Comparison of ENCODE assay signal across 1 cellular context in the genomic region with DNA sequence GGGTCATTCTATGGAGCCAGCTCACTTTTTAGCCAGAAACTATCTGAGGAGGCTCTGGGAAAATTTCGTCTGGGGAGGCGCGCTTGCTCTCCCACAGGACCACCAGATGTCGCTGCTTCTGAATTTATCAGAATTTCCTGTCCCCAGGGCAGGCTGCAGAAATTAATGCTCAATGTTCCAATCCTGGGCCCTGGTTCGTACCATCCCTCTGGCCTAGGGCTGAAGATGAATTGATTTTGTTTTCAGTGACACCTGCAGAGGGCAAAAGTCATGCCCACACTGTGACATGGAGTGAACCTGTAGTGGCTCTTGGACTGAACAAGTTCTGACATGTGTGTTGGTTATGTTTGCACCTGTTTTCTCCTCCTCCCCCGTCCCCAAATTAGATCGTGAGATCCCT.
TF ChIP-seq lines count a peak whose summit lies in the region.

No MANE protein-coding gene starts in this region.

TF ChIP-seq in GM23338, 12 proteins besides CTCF, POLR2A, EP300 and RAD21 (continued from another document):
- TF ChIP-seq, protein P1, sequence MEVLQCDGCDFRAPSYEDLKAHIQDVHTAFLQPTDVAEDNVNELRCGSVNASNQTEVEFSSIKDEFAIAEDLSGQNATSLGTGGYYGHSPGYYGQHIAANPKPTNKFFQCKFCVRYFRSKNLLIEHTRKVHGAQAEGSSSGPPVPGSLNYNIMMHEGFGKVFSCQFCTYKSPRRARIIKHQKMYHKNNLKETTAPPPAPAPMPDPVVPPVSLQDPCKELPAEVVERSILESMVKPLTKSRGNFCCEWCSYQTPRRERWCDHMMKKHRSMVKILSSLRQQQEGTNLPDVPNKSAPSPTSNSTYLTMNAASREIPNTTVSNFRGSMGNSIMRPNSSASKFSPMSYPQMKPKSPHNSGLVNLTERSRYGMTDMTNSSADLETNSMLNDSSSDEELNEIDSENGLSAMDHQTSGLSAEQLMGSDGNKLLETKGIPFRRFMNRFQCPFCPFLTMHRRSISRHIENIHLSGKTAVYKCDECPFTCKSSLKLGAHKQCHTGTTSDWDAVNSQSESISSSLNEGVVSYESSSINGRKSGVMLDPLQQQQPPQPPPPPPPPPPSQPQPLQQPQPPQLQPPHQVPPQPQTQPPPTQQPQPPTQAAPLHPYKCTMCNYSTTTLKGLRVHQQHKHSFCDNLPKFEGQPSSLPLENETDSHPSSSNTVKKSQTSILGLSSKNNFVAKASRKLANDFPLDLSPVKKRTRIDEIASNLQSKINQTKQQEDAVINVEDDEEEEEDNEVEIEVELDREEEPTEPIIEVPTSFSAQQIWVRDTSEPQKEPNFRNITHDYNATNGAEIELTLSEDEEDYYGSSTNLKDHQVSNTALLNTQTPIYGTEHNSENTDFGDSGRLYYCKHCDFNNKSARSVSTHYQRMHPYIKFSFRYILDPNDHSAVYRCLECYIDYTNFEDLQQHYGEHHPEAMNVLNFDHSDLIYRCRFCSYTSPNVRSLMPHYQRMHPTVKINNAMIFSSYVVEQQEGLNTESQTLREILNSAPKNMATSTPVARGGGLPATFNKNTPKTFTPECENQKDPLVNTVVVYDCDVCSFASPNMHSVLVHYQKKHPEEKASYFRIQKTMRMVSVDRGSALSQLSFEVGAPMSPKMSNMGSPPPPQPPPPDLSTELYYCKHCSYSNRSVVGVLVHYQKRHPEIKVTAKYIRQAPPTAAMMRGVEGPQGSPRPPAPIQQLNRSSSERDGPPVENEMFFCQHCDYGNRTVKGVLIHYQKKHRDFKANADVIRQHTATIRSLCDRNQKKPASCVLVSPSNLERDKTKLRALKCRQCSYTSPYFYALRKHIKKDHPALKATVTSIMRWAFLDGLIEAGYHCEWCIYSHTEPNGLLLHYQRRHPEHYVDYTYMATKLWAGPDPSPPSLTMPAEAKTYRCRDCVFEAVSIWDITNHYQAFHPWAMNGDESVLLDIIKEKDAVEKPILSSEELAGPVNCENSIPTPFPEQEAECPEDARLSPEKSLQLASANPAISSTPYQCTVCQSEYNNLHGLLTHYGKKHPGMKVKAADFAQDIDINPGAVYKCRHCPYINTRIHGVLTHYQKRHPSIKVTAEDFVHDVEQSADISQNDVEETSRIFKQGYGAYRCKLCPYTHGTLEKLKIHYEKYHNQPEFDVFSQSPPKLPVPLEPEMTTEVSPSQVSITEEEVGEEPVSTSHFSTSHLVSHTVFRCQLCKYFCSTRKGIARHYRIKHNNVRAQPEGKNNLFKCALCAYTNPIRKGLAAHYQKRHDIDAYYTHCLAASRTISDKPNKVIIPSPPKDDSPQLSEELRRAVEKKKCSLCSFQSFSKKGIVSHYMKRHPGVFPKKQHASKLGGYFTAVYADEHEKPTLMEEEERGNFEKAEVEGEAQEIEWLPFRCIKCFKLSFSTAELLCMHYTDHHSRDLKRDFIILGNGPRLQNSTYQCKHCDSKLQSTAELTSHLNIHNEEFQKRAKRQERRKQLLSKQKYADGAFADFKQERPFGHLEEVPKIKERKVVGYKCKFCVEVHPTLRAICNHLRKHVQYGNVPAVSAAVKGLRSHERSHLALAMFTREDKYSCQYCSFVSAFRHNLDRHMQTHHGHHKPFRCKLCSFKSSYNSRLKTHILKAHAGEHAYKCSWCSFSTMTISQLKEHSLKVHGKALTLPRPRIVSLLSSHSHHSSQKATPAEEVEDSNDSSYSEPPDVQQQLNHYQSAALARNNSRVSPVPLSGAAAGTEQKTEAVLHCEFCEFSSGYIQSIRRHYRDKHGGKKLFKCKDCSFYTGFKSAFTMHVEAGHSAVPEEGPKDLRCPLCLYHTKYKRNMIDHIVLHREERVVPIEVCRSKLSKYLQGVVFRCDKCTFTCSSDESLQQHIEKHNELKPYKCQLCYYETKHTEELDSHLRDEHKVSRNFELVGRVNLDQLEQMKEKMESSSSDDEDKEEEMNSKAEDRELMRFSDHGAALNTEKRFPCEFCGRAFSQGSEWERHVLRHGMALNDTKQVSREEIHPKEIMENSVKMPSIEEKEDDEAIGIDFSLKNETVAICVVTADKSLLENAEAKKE (CRISPR knock-in tag; IDR thresholded peaks at IDR 0.05), result no peak
- TF ChIP-seq EZH2 (IDR thresholded peaks at IDR 0.05; ENCODE audit: low read depth, unreplicated experiment) (no peak), ZNF331 (CRISPR knock-in tag; IDR thresholded peaks at IDR 0.05; ENCODE audit: low read depth) (no peak), ZNF114 (CRISPR knock-in tag; IDR thresholded peaks at IDR 0.05) (no peak), NANOG (IDR thresholded peaks at IDR 0.05; ENCODE audit: borderline replicate concordance) (no peak), POLR2AphosphoS5 (IDR thresholded peaks at IDR 0.05; ENCODE audit: low read depth) (no peak), CREB1 (CRISPR knock-in tag; IDR thresholded peaks at IDR 0.05; ENCODE audit: low read depth) (no peak), STAT1 (IDR thresholded peaks at IDR 0.05; ENCODE audit: unreplicated experiment) (no peak), EZH2phosphoT487 (IDR thresholded peaks at IDR 0.05; ENCODE audit: unreplicated experiment) (no peak)
- TF ChIP-seq, protein P2, sequence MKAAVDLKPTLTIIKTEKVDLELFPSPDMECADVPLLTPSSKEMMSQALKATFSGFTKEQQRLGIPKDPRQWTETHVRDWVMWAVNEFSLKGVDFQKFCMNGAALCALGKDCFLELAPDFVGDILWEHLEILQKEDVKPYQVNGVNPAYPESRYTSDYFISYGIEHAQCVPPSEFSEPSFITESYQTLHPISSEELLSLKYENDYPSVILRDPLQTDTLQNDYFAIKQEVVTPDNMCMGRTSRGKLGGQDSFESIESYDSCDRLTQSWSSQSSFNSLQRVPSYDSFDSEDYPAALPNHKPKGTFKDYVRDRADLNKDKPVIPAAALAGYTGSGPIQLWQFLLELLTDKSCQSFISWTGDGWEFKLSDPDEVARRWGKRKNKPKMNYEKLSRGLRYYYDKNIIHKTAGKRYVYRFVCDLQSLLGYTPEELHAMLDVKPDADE (IDR thresholded peaks at IDR 0.05), result no peak
- TF ChIP-seq, protein P3, sequence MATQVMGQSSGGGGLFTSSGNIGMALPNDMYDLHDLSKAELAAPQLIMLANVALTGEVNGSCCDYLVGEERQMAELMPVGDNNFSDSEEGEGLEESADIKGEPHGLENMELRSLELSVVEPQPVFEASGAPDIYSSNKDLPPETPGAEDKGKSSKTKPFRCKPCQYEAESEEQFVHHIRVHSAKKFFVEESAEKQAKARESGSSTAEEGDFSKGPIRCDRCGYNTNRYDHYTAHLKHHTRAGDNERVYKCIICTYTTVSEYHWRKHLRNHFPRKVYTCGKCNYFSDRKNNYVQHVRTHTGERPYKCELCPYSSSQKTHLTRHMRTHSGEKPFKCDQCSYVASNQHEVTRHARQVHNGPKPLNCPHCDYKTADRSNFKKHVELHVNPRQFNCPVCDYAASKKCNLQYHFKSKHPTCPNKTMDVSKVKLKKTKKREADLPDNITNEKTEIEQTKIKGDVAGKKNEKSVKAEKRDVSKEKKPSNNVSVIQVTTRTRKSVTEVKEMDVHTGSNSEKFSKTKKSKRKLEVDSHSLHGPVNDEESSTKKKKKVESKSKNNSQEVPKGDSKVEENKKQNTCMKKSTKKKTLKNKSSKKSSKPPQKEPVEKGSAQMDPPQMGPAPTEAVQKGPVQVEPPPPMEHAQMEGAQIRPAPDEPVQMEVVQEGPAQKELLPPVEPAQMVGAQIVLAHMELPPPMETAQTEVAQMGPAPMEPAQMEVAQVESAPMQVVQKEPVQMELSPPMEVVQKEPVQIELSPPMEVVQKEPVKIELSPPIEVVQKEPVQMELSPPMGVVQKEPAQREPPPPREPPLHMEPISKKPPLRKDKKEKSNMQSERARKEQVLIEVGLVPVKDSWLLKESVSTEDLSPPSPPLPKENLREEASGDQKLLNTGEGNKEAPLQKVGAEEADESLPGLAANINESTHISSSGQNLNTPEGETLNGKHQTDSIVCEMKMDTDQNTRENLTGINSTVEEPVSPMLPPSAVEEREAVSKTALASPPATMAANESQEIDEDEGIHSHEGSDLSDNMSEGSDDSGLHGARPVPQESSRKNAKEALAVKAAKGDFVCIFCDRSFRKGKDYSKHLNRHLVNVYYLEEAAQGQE (IDR thresholded peaks at IDR 0.05; ENCODE audit: unreplicated experiment), result no peak
